ENCODE assay signal across 8 cellular contexts in genomic region chr12:57173089-57173488, GRCh38. TPM values are rescaled to one million over a fixed set of nuclear protein-coding genes. Genes with fewer than 3 reads are reported as not detected.
A peak's percentile ranks its signal among the peaks of the same experiment; 100 is the strongest.
DNase-seq lines count a peak whose midpoint lies in the region; ATAC-seq and TF ChIP-seq lines count a peak whose summit lies in the region.

No MANE protein-coding gene starts in this region.

- H3K4me3 Mint-ChIP-seq in HFFc6: peak overlapping the region; percentile 5; the same call in 1 of the 2 replicates
- no peak overlapping the region for H3K4me3 Mint-ChIP-seq in activated T-cell treated with anti-CD3 and anti-CD28 coated beads, Interleukin-2, amount 50 U/mL, for 4 hours

- H3K9me3 Mint-ChIP-seq in HFFc6: peaks cover 3% of the 10 kb centered on the region; the same call in 1 of the 2 replicates
- H3K9me3 Mint-ChIP-seq in activated T-cell treated with anti-CD3 and anti-CD28 coated beads, Interleukin-2, amount 50 U/mL, for 4 hours: no peaks in the 10 kb centered on the region

- H4K20me1 ChIP-seq in hepatocyte (ENCODE audit: insufficient read depth, poor library complexity, severe bottlenecking): no peaks in the 10 kb centered on the region

- H3K27ac Mint-ChIP-seq in HFFc6: peak overlapping the region; percentile 56

- H3K4me2 ChIP-seq in hepatocyte: no peak overlapping the region

- peak; percentile 54 to 57 for ATAC-seq in activated T-cell treated with anti-CD3 and anti-CD28 coated beads, Interleukin-2, amount 50 U/mL, for 4 hours
- ATAC-seq in GM18907 (IDR thresholded peaks at IDR 0.05; ENCODE audit: unreplicated experiment): no peak

- H3K27ac ChIP-seq in C4-2B: no peak overlapping the region
- no peak overlapping the region for H3K27ac ChIP-seq in hepatocyte
- H3K27ac ChIP-seq in tibial nerve: peak overlapping the region in 1 of 4 donors; percentile 28
- no peak overlapping the region for H3K27ac ChIP-seq in caudate nucleus (ENCODE audit: low read depth, low read length)

- H2AFZ ChIP-seq in hepatocyte: no peak overlapping the region

- 78% methylated on average over 11 of the region's 11 CpGs for WGBS in hepatocyte (ENCODE audit: low lambda C conversion rate, missing lambda C conversion rate)
- WGBS in tibial nerve, 2 donors: 65 to 68% methylated on average over 10 to 11 of the region's 11 CpGs

- no peaks in the 10 kb centered on the region for H3K9me3 ChIP-seq in hepatocyte (ENCODE audit: low read depth)
- H3K9me3 ChIP-seq in tibial nerve: no peaks in the 10 kb centered on the region

- H3K36me3 Mint-ChIP-seq in HFFc6 (ENCODE audit: low read depth): peaks cover 42% of the 10 kb centered on the region
- no peaks in the 10 kb centered on the region for H3K36me3 Mint-ChIP-seq in activated T-cell treated with anti-CD3 and anti-CD28 coated beads, Interleukin-2, amount 50 U/mL, for 4 hours (ENCODE audit: insufficient read depth)

- H3K27me3 ChIP-seq in hepatocyte: no peaks in the 10 kb centered on the region
- H3K27me3 ChIP-seq in tibial nerve: no peaks in the 10 kb centered on the region

- no peak for DNase-seq in HFFc6
- no peak for DNase-seq in activated T-cell treated with anti-CD3 and anti-CD28 coated beads, Interleukin-2, amount 50 U/mL, for 4 hours
- DNase-seq in hepatocyte (ENCODE audit: low spot score): peak; percentile 51
- DNase-seq in tibial nerve (ENCODE audit: low spot score in 2 of 2): no peak
- DNase-seq in kidney glomerular epithelial cell (lab: John Stamatoyannopoulos, UW): no peak
- no peak for DNase-seq in caudate nucleus (lab: John Stamatoyannopoulos, UW)

- no peak for TF ChIP-seq EP300 in tibial nerve (IDR thresholded peaks at IDR 0.05)

- TF ChIP-seq POLR2A in tibial nerve (IDR thresholded peaks at IDR 0.05): no peak

- H3K79me2 ChIP-seq in hepatocyte: no peaks in the 10 kb centered on the region

- H3K4me3 ChIP-seq in hepatocyte (no peak overlapping the region), tibial nerve (no peak overlapping the region)

- peaks cover 50% of the 10 kb centered on the region for H3K4me1 Mint-ChIP-seq in HFFc6 (ENCODE audit: low read depth)
- no peaks in the 10 kb centered on the region for H3K4me1 Mint-ChIP-seq in activated T-cell treated with anti-CD3 and anti-CD28 coated beads, Interleukin-2, amount 50 U/mL, for 4 hours (ENCODE audit: low read depth)

- H3K9me2 ChIP-seq in hepatocyte (replicated peaks; ENCODE audit: insufficient read depth): no peaks in the 10 kb centered on the region

- H3K27me3 Mint-ChIP-seq in HFFc6 (ENCODE audit: insufficient read depth): peaks cover 17% of the 10 kb centered on the region
- H3K27me3 Mint-ChIP-seq in activated T-cell treated with anti-CD3 and anti-CD28 coated beads, Interleukin-2, amount 50 U/mL, for 4 hours (ENCODE audit: low read depth): no peaks in the 10 kb centered on the region

- H3K36me3 ChIP-seq in hepatocyte (replicated peaks; ENCODE audit: insufficient read depth, low read depth) (no peaks in the 10 kb centered on the region), tibial nerve (peaks cover 0 to 100% (median 9%) of the 10 kb centered on the region in 3 donors)

- TF ChIP-seq CTCF in C4-2B (conservative IDR thresholded peaks at IDR 0.05): peak; percentile 72
- peak; percentile 81 for TF ChIP-seq CTCF in HFFc6 (IDR thresholded peaks at IDR 0.05)
- TF ChIP-seq CTCF in hepatocyte (IDR thresholded peaks at IDR 0.05; ENCODE audit: poor library complexity): peak; percentile 55
- peak; percentile 26 to 65 (median 32) for TF ChIP-seq CTCF in tibial nerve (IDR thresholded peaks at IDR 0.05)

- no peaks in the 10 kb centered on the region for H3K4me1 ChIP-seq in hepatocyte (ENCODE audit: insufficient read depth)
- peaks cover 0 to 56% (median 0%) of the 10 kb centered on the region in 4 donors for H3K4me1 ChIP-seq in tibial nerve

RNA-seq across cellular contexts. Expression of gene LRP1-AS, which starts 25.7 kb away (rescaled TPM):
- total RNA-seq in HFFc6 (2021; fragmentation: NEBNext Ultra II Directional; extraction: Animal tissue kit (Norgen Biotek cat#: 25700)): not detected
- total RNA-seq in activated T-cell treated with anti-CD3 and anti-CD28 coated beads, Interleukin-2, amount 50 U/mL, for 4 hours: not detected
- not detected in 2 replicates for total RNA-seq in hepatocyte
- 0.59 TPM in 1 of 2 replicates, not detected in the other for polyA plus RNA-seq in hepatocyte
- total RNA-seq in tibial nerve: not detected

RNA-seq across cellular contexts. Expression of gene NXPH4, which starts 43.5 kb away (rescaled TPM):
- 1 to 10 TPM; 2.9 to 8.2 (median 3.9) TPM for total RNA-seq in HFFc6 (2021; fragmentation: NEBNext Ultra II Directional; extraction: Animal tissue kit (Norgen Biotek cat#: 25700))
- under 1 TPM in 2 of 3 donors, not detected in 1; 0.20 to 0.24 TPM for total RNA-seq in activated T-cell treated with anti-CD3 and anti-CD28 coated beads, Interleukin-2, amount 50 U/mL, for 4 hours
- total RNA-seq in hepatocyte (0.52 and 1.1 TPM in 2 replicates), tibial nerve (1 to 10 TPM in 1 of 4 donors, not detected in 3; 4.2 TPM)
- polyA plus RNA-seq in hepatocyte: 2.7 and 3.3 TPM in 2 replicates

RNA-seq across cellular contexts. Expression of gene LRP1, which starts 44.8 kb away (rescaled TPM):
- 100 to 1,000 TPM; 187 to 332 (median 201) TPM for total RNA-seq in HFFc6 (2021; fragmentation: NEBNext Ultra II Directional; extraction: Animal tissue kit (Norgen Biotek cat#: 25700))
- 1 to 10 TPM in 2 of 3 donors, under 1 TPM in 1; 0.98 to 1.1 (median 1.0) TPM for total RNA-seq in activated T-cell treated with anti-CD3 and anti-CD28 coated beads, Interleukin-2, amount 50 U/mL, for 4 hours
- total RNA-seq in hepatocyte: 48.5 and 76.8 TPM in 2 replicates
- 47.8 and 57.6 TPM in 2 replicates for polyA plus RNA-seq in hepatocyte
- total RNA-seq in tibial nerve: 100 to 1,000 TPM; 410 to 653 (median 527) TPM

RNA-seq across cellular contexts. Expression of gene SHMT2, which starts 56.4 kb away (rescaled TPM):
- total RNA-seq in HFFc6 (2021; fragmentation: NEBNext Ultra II Directional; extraction: Animal tissue kit (Norgen Biotek cat#: 25700)): 100 to 1,000 TPM; 112 to 127 (median 126) TPM
- total RNA-seq in activated T-cell treated with anti-CD3 and anti-CD28 coated beads, Interleukin-2, amount 50 U/mL, for 4 hours: 100 to 1,000 TPM; 373 to 414 (median 383) TPM
- total RNA-seq in hepatocyte: 168 and 193 TPM in 2 replicates
- 85.3 and 126 TPM in 2 replicates for polyA plus RNA-seq in hepatocyte
- total RNA-seq in tibial nerve: 10 to 100 TPM; 18.4 to 77.3 (median 32.6) TPM

Comparison
In these comparisons a context has a peak if more than half of its experiments do, and no peak if none do; other contexts are left out.
1. RNA of gene LRP1, which starts 44.8 kb away (total RNA-seq): 410 to 653 TPM in tibial nerve, 187 to 332 TPM in HFFc6 and 48.5 to 76.8 TPM in hepatocyte; 0.98 to 1.1 TPM in activated T-cell treated with anti-CD3 and anti-CD28 coated beads, Interleukin-2, amount 50 U/mL, for 4 hours; every median in the first group is over 10 times any median in the second.
2. Peak in every context shown above with its lines, with median percentiles within 50 percentile points of each other: CTCF ChIP-seq.